Comparison of ENCODE assay signal across 8 cellular contexts in the genomic region with DNA sequence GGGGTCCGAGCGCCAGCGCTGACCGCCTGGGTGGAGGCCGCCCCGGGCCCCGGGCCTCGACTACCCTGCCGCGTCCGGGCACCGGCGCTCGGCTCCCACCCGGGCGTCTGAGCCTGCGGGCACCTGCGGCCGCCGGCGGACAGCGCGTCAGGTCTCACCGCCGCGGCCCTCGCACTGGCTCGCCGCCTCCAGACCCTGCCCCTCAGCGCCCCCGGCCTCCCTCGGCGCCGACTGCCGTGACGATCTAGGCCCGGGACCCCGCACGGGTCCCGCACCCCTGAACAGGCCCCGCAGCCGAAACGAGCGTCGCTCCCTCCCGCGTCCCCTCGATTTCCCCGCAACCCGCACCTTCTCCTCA. TPM values are rescaled to one million over a fixed set of nuclear protein-coding genes. Genes with fewer than 3 reads are reported as not detected.
DNase-seq lines count a peak whose midpoint lies in the region; ATAC-seq and TF ChIP-seq lines count a peak whose summit lies in the region.

No MANE protein-coding gene starts in this region.

- no peaks in the 10 kb centered on the region for H3K9me3 Mint-ChIP-seq in activated CD8-positive, alpha-beta T cell treated with anti-CD3 and anti-CD28 coated beads, Interleukin-2, amount 10 ng/mL, durations not matched to agents 7 days and 5 days (ENCODE audit: insufficient read depth)

- intact Hi-C loops in heart right ventricle (cut with DNase I), result loop anchor here in 3 of 10 donors (2.0 to 5.0 kb wide), 2 partner anchors 29 to 37 kb away; a partner anchor contains a TSS
- intact Hi-C loops in sigmoid colon (cut with DNase I), result loop anchor here (2.0 kb wide), 3 partner anchors 29 to 91 kb away; a partner anchor contains a TSS

- no peak for TF ChIP-seq EP300 in sigmoid colon (IDR thresholded peaks at IDR 0.05)

- H3K27ac Mint-ChIP-seq in activated CD8-positive, alpha-beta T cell treated with anti-CD3 and anti-CD28 coated beads, Interleukin-2, amount 10 ng/mL, durations not matched to agents 7 days and 5 days, result peak overlapping the region; percentile 100

- peak overlapping the region; percentile 63 to 96 (median 83) for H3K4me3 ChIP-seq in heart right ventricle
- H3K4me3 ChIP-seq in sigmoid colon, result peak overlapping the region; percentile 59 to 96 (median 80)

- peaks cover 0 to 25% (median 9%) of the 10 kb centered on the region in 9 donors for H3K36me3 ChIP-seq in heart right ventricle
- H3K36me3 ChIP-seq in sigmoid colon, result peaks cover 6 to 12% (median 8%) of the 10 kb centered on the region in 4 donors

- 0% methylated on average over 38 to 50 of the region's 50 CpGs for WGBS in heart right ventricle, 2 donors
- WGBS in sigmoid colon, 2 donors, result 0% methylated on average over 50 of the region's 50 CpGs

- peak overlapping the region; percentile 100 for H3K4me3 Mint-ChIP-seq in activated CD8-positive, alpha-beta T cell treated with anti-CD3 and anti-CD28 coated beads, Interleukin-2, amount 10 ng/mL, durations not matched to agents 7 days and 5 days

- peaks cover 47% of the 10 kb centered on the region for H3K36me3 Mint-ChIP-seq in activated CD8-positive, alpha-beta T cell treated with anti-CD3 and anti-CD28 coated beads, Interleukin-2, amount 10 ng/mL, durations not matched to agents 7 days and 5 days (ENCODE audit: low read depth)

- ATAC-seq in GM19025 (IDR thresholded peaks at IDR 0.05; ENCODE audit: low read depth, unreplicated experiment) (peak; percentile 7), HG03139 (IDR thresholded peaks at IDR 0.05; ENCODE audit: unreplicated experiment) (peak; percentile 15), heart right ventricle (peak in 6 of 8 donors; percentile 10 to 53 (median 24))
- ATAC-seq in activated CD8-positive, alpha-beta T cell treated with anti-CD3 and anti-CD28 coated beads, Interleukin-2, amount 10 ng/mL, durations not matched to agents 7 days and 5 days, result peak; percentile 34

- peaks cover 0 to 21% (median 5%) of the 10 kb centered on the region in 9 donors for H3K4me1 ChIP-seq in heart right ventricle
- H3K4me1 ChIP-seq in sigmoid colon, result peaks cover 0 to 11% (median 7%) of the 10 kb centered on the region in 4 donors

- peaks cover 41% of the 10 kb centered on the region for H3K4me1 Mint-ChIP-seq in activated CD8-positive, alpha-beta T cell treated with anti-CD3 and anti-CD28 coated beads, Interleukin-2, amount 10 ng/mL, durations not matched to agents 7 days and 5 days (ENCODE audit: low read depth)

- H3K27me3 ChIP-seq in heart right ventricle (no peaks in the 10 kb centered on the region), sigmoid colon (no peaks in the 10 kb centered on the region)

- no peaks in the 10 kb centered on the region for H3K27me3 Mint-ChIP-seq in activated CD8-positive, alpha-beta T cell treated with anti-CD3 and anti-CD28 coated beads, Interleukin-2, amount 10 ng/mL, durations not matched to agents 7 days and 5 days (ENCODE audit: low read depth)

- TF ChIP-seq POLR2A in sigmoid colon (IDR thresholded peaks at IDR 0.05), result no peak

- H3K27ac ChIP-seq in heart right ventricle, result peak overlapping the region in 9 of 10 donors; percentile 68 to 93 (median 80)
- peak overlapping the region; percentile 82 to 92 (median 87) for H3K27ac ChIP-seq in sigmoid colon

- POLR2A ChIA-PET in activated CD8-positive, alpha-beta T cell treated with anti-CD3 and anti-CD28 coated beads, Interleukin-2, amount 10 ng/mL, durations not matched to agents 7 days and 5 days (lab: Charles Lee), result interaction anchor here (1.0 to 1.2 kb wide), 5 partner anchors 10 to 40 kb away, joined by 4 to 6 read pairs (median 4); a partner anchor contains a TSS

- CTCF ChIA-PET in activated CD8-positive, alpha-beta T cell treated with anti-CD3 and anti-CD28 coated beads, Interleukin-2, amount 10 ng/mL, durations not matched to agents 7 days and 5 days (lab: Charles Lee), result interaction anchor here (1.5 to 2.2 kb wide), 2 partner anchors 38 to 63 kb away, joined by 7 to 12 read pairs; a partner anchor contains a TSS

- no peak for TF ChIP-seq CTCF in heart right ventricle (IDR thresholded peaks at IDR 0.05)
- no peak for TF ChIP-seq CTCF in sigmoid colon (IDR thresholded peaks at IDR 0.05)

- no peaks in the 10 kb centered on the region for H3K9me3 ChIP-seq in heart right ventricle
- H3K9me3 ChIP-seq in sigmoid colon, result no peaks in the 10 kb centered on the region

- peak; percentile 36 for DNase-seq in AG20443 (ENCODE audit: low spot score)
- no peak for DNase-seq in activated CD8-positive, alpha-beta T cell treated with anti-CD3 and anti-CD28 coated beads, Interleukin-2, amount 10 ng/mL, durations not matched to agents 7 days and 5 days
- DNase-seq in heart right ventricle, result peak in 1 of 2 donors; percentile 5
- DNase-seq in sigmoid colon, result no peak
- no peak for DNase-seq in CD1c-positive myeloid dendritic cell (ENCODE audit: extremely low spot score)
- DNase-seq in DMS153 (lab: John Stamatoyannopoulos, UW), result no peak

RNA-seq across cellular contexts. Expression of a gene that starts 0.3 kb away (rescaled TPM):
- total RNA-seq in activated CD8-positive, alpha-beta T cell treated with anti-CD3 and anti-CD28 coated beads, Interleukin-2, amount 10 ng/mL, durations not matched to agents 7 days and 5 days, result 100 to 1,000 TPM; 180 to 189 TPM
- 10 to 100 TPM in 1 of 10 donors, 1 to 10 TPM in 9; 2.1 to 16.2 (median 4.4) TPM for total RNA-seq in heart right ventricle
- 1 to 10 TPM; 4.6 to 4.8 TPM for polyA plus RNA-seq in heart right ventricle
- 10 to 100 TPM in 1 of 4 donors, 1 to 10 TPM in 3; 1.8 to 13.8 (median 6.4) TPM for total RNA-seq in sigmoid colon
- 10 to 100 TPM in 2 of 3 donors, 1 to 10 TPM in 1; 4.8 to 44.2 (median 12.3) TPM for polyA plus RNA-seq in sigmoid colon

RNA-seq across cellular contexts. Expression of a gene that starts 28.4 kb away (rescaled TPM):
- total RNA-seq in activated CD8-positive, alpha-beta T cell treated with anti-CD3 and anti-CD28 coated beads, Interleukin-2, amount 10 ng/mL, durations not matched to agents 7 days and 5 days, result 10 to 100 TPM; 16.6 to 21.2 TPM
- 10 to 100 TPM in 1 of 10 donors, 1 to 10 TPM in 9; 3.7 to 10.4 (median 5.5) TPM for total RNA-seq in heart right ventricle
- 1 to 10 TPM; 7.2 to 8.8 TPM for polyA plus RNA-seq in heart right ventricle
- total RNA-seq in sigmoid colon, result 1 to 10 TPM; 6.6 to 9.3 (median 7.6) TPM
- polyA plus RNA-seq in sigmoid colon, result 10 to 100 TPM in 2 of 3 donors, 1 to 10 TPM in 1; 7.4 to 13.4 (median 13.2) TPM

RNA-seq across cellular contexts. Expression of a gene that starts 39.4 kb away (rescaled TPM):
- 10 to 100 TPM; 30.1 to 31.9 TPM for total RNA-seq in activated CD8-positive, alpha-beta T cell treated with anti-CD3 and anti-CD28 coated beads, Interleukin-2, amount 10 ng/mL, durations not matched to agents 7 days and 5 days
- total RNA-seq in heart right ventricle (10 to 100 TPM in 1 of 10 donors, 1 to 10 TPM in 9; 5.5 to 11.8 (median 7.6) TPM), sigmoid colon (1 to 10 TPM; 5.2 to 8.0 (median 6.7) TPM)
- polyA plus RNA-seq in heart right ventricle (1 to 10 TPM; 6.0 to 8.3 TPM), sigmoid colon (10 to 100 TPM in 1 of 3 donors, 1 to 10 TPM in 2; 4.2 to 11.8 (median 6.7) TPM)

RNA-seq across cellular contexts. Expression of a gene that starts 59.0 kb away (rescaled TPM):
- 10 to 100 TPM; 74.6 to 81.4 TPM for total RNA-seq in activated CD8-positive, alpha-beta T cell treated with anti-CD3 and anti-CD28 coated beads, Interleukin-2, amount 10 ng/mL, durations not matched to agents 7 days and 5 days
- total RNA-seq in heart right ventricle (10 to 100 TPM; 19.2 to 28.0 (median 24.7) TPM), sigmoid colon (10 to 100 TPM; 36.0 to 63.5 (median 60.2) TPM)
- polyA plus RNA-seq in heart right ventricle (10 to 100 TPM; 26.0 to 26.4 TPM), sigmoid colon (10 to 100 TPM; 28.8 to 50.4 (median 31.4) TPM)

Comparison
In these comparisons a context has a peak if more than half of its experiments do, and no peak if none do; other contexts are left out.
1. RNA of a gene that starts 0.3 kb away (total RNA-seq): 180 to 189 TPM in activated CD8-positive, alpha-beta T cell treated with anti-CD3 and anti-CD28 coated beads, Interleukin-2, amount 10 ng/mL, durations not matched to agents 7 days and 5 days; 1.8 to 13.8 TPM in sigmoid colon and 2.1 to 16.2 TPM in heart right ventricle; every median in the first group is over 10 times any median in the second.
2. Peak in every context shown above with its lines, with median percentiles within 50 percentile points of each other: ATAC-seq.